ENCODE assay signal across 8 cellular contexts in the genomic region with DNA sequence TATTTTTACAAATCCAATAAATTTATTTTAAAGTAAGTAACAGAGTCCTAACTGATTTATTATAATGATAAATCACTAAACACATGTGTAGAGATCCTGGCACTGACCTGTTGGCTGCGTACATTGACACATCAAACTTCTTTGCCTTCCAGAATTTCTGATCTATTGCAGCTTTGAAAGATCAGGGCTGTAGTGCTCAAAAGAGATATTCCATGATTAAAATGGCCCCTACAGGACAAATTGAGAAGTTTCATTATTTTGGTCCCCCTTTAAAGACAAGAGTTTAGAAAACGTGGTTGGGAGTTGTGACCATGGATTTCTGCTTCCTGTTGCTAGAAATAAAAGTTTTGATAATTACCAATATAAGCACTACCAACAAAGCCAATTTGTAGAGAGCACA.
DNase-seq lines count a peak whose midpoint lies in the region; ATAC-seq, FAIRE-seq and TF ChIP-seq lines count a peak whose summit lies in the region.

No MANE protein-coding gene starts in this region.

- peak overlapping the region; percentile 4 for H3K9ac ChIP-seq in mesenchymal stem cell (ENCODE audit: low read length)

- H2BK5ac ChIP-seq in mesenchymal stem cell (ENCODE audit: low read depth, low read length, poor library complexity, severe bottlenecking): no peak overlapping the region

- H3K4me3 ChIP-seq in mesenchymal stem cell (ENCODE audit: insufficient read depth in 1 of 2, low read depth in 1 of 2, low read length in 2 of 2): no peak overlapping the region
- no peak overlapping the region for H3K4me3 ChIP-seq in naive thymus-derived CD4-positive, alpha-beta T cell (ENCODE audit: low read length)

- WGBS in mesenchymal stem cell: 80% methylated on average over 1 of the region's 2 CpGs

- TF ChIP-seq CTCF in GM12873 (IDR thresholded peaks at IDR 0.05; ENCODE audit: insufficient read depth, low read depth, low read length, missing control alignments): peak; percentile 38

- H3K4me1 Mint-ChIP-seq in activated T-cell treated with anti-CD3 and anti-CD28 coated beads, Interleukin-2, amount 50 U/mL, for 24 hours (ENCODE audit: low read depth): no peaks in the 10 kb centered on the region
- peaks cover 0 to 2% (median 0%) of the 10 kb centered on the region in 7 donors for H3K4me1 Mint-ChIP-seq in naive thymus-derived CD4-positive, alpha-beta T cell

- FAIRE-seq in colon (lab: Jason Lieb, UNC): peak; percentile 80

- H3K27me3 ChIP-seq in mesenchymal stem cell (ENCODE audit: control insufficient read depth in 1 of 2, insufficient read depth in 1 of 2, low read length in 2 of 2): no peaks in the 10 kb centered on the region
- H3K27me3 ChIP-seq in naive thymus-derived CD4-positive, alpha-beta T cell (ENCODE audit: control insufficient read depth in 2 of 2, insufficient read depth in 2 of 2, low read length in 2 of 2): no peaks in the 10 kb centered on the region

- H2BK12ac ChIP-seq in mesenchymal stem cell (ENCODE audit: low read length in 2 of 2): no peak overlapping the region

- no peaks in the 10 kb centered on the region for H3K4me1 ChIP-seq in mesenchymal stem cell (ENCODE audit: control insufficient read depth, insufficient read depth, low read depth, low read length)
- no peaks in the 10 kb centered on the region for H3K4me1 ChIP-seq in naive thymus-derived CD4-positive, alpha-beta T cell (ENCODE audit: control insufficient read depth in 2 of 2, insufficient read depth in 2 of 2, low read length in 2 of 2)

- H3K9me3 ChIP-seq in mesenchymal stem cell (ENCODE audit: control insufficient read depth, low read length): no peaks in the 10 kb centered on the region
- H3K9me3 ChIP-seq in naive thymus-derived CD4-positive, alpha-beta T cell (ENCODE audit: control insufficient read depth in 2 of 3, low read length in 3 of 3): no peaks in the 10 kb centered on the region

- H3K27ac ChIP-seq in mesenchymal stem cell (ENCODE audit: low read length, poor library complexity, severe bottlenecking): no peak overlapping the region
- H3K27ac ChIP-seq in naive thymus-derived CD4-positive, alpha-beta T cell (ENCODE audit: low read depth, low read length): no peak overlapping the region

- DNase-seq in NCI-H2227 treated with DMSO at 0.1 percent for 48 hours (lab: John Stamatoyannopoulos, UW): peak; percentile 16
- DNase-seq in mesenchymal stem cell: peak; percentile 52
- DNase-seq in activated T-cell treated with anti-CD3 and anti-CD28 coated beads, Interleukin-2, amount 50 U/mL, for 24 hours: no peak
- DNase-seq in naive thymus-derived CD4-positive, alpha-beta T cell: no peak
- no peak for DNase-seq in activated CD4-positive, CD25-positive, alpha-beta regulatory T cell treated with anti-CD3 and anti-CD28 coated beads, Interleukin-2, amount 50 U/mL, for 72 hours

- H2AFZ ChIP-seq in mesenchymal stem cell (ENCODE audit: low read depth, low read length): no peak overlapping the region

- H3K18ac ChIP-seq in mesenchymal stem cell (ENCODE audit: low read depth in 1 of 2, low read length in 2 of 2): no peak overlapping the region

- H3K4me3 Mint-ChIP-seq in activated T-cell treated with anti-CD3 and anti-CD28 coated beads, Interleukin-2, amount 50 U/mL, for 24 hours: no peak overlapping the region
- no peak overlapping the region for H3K4me3 Mint-ChIP-seq in naive thymus-derived CD4-positive, alpha-beta T cell

- no peak overlapping the region for H4K8ac ChIP-seq in mesenchymal stem cell (ENCODE audit: low read length)

- intact Hi-C loops in naive thymus-derived CD4-positive, alpha-beta T cell (cut with micrococcal nuclease): no loop called here

- peaks cover 3% of the 10 kb centered on the region for H3K9me3 Mint-ChIP-seq in activated T-cell treated with anti-CD3 and anti-CD28 coated beads, Interleukin-2, amount 50 U/mL, for 24 hours
- peaks cover 0 to 7% (median 0%) of the 10 kb centered on the region in 11 donors for H3K9me3 Mint-ChIP-seq in naive thymus-derived CD4-positive, alpha-beta T cell

- no peak overlapping the region for H2BK120ac ChIP-seq in mesenchymal stem cell (ENCODE audit: low read depth, low read length)

- no peaks in the 10 kb centered on the region for H3K79me1 ChIP-seq in mesenchymal stem cell (replicated peaks; ENCODE audit: low read length, poor library complexity, severe bottlenecking)

- no peak overlapping the region for H3K23ac ChIP-seq in mesenchymal stem cell (ENCODE audit: low read length in 2 of 2)

- no peaks in the 10 kb centered on the region for H3K36me3 ChIP-seq in mesenchymal stem cell (ENCODE audit: control insufficient read depth in 1 of 2, insufficient read depth in 2 of 2, low read depth in 1 of 2, low read length in 2 of 2)
- H3K36me3 ChIP-seq in naive thymus-derived CD4-positive, alpha-beta T cell (ENCODE audit: control insufficient read depth in 2 of 3, insufficient read depth in 3 of 3, low read length in 3 of 3): no peaks in the 10 kb centered on the region

- no peak overlapping the region for H2BK15ac ChIP-seq in mesenchymal stem cell (ENCODE audit: low read depth, poor library complexity, severe bottlenecking)

- POLR2A ChIA-PET in naive thymus-derived CD4-positive, alpha-beta T cell (lab: Charles Lee): no interaction called here

- no peak overlapping the region for H4K91ac ChIP-seq in mesenchymal stem cell (ENCODE audit: low read length)

- H2AK5ac ChIP-seq in mesenchymal stem cell (ENCODE audit: low read length, severe bottlenecking): no peak overlapping the region

- CTCF ChIA-PET in naive thymus-derived CD4-positive, alpha-beta T cell (lab: Charles Lee): no interaction called here

- ATAC-seq in naive thymus-derived CD4-positive, alpha-beta T cell: no peak
- no peak for ATAC-seq in GM18907 (IDR thresholded peaks at IDR 0.05; ENCODE audit: unreplicated experiment)

- H3K36me3 Mint-ChIP-seq in activated T-cell treated with anti-CD3 and anti-CD28 coated beads, Interleukin-2, amount 50 U/mL, for 24 hours (ENCODE audit: low read depth): no peaks in the 10 kb centered on the region
- no peaks in the 10 kb centered on the region for H3K36me3 Mint-ChIP-seq in naive thymus-derived CD4-positive, alpha-beta T cell

- H3K4ac ChIP-seq in mesenchymal stem cell (ENCODE audit: low read depth in 1 of 2, low read length in 2 of 2): no peak overlapping the region

- no peak overlapping the region for H3K4me2 ChIP-seq in mesenchymal stem cell (ENCODE audit: low read length, poor library complexity, severe bottlenecking)

- no peak overlapping the region for H3K27ac Mint-ChIP-seq in activated T-cell treated with anti-CD3 and anti-CD28 coated beads, Interleukin-2, amount 50 U/mL, for 24 hours
- no peak overlapping the region for H3K27ac Mint-ChIP-seq in naive thymus-derived CD4-positive, alpha-beta T cell

- H3K27me3 Mint-ChIP-seq in activated T-cell treated with anti-CD3 and anti-CD28 coated beads, Interleukin-2, amount 50 U/mL, for 24 hours: no peaks in the 10 kb centered on the region
- peaks cover 0 to 12% (median 3%) of the 10 kb centered on the region in 5 donors for H3K27me3 Mint-ChIP-seq in naive thymus-derived CD4-positive, alpha-beta T cell

- H3K14ac ChIP-seq in mesenchymal stem cell (ENCODE audit: low read length in 2 of 2): no peak overlapping the region

Comparison
In these comparisons a context has a peak if more than half of its experiments do, and no peak if none do; other contexts are left out.
1. DNase-seq: peak in NCI-H2227 treated with DMSO at 0.1 percent for 48 hours (single experiment) and mesenchymal stem cell (single experiment); none in activated T-cell treated with anti-CD3 and anti-CD28 coated beads, Interleukin-2, amount 50 U/mL, for 24 hours (single experiment), naive thymus-derived CD4-positive, alpha-beta T cell (0 of 9) and activated CD4-positive, CD25-positive, alpha-beta regulatory T cell treated with anti-CD3 and anti-CD28 coated beads, Interleukin-2, amount 50 U/mL, for 72 hours (single experiment).